In genomic region chr2:22734373-22735045, GRCh38 we compare ENCODE assay signal across 25 cellular contexts.
"Had no signal": no experiment of that assay in that cellular context is flagged by ENCODE, and none has a peak within 500 bp of the region (broad histone marks: within the 10 kb centered on the region; RNA-seq: fewer than 3 reads in every experiment).

No MANE protein-coding gene starts in this region.

- H3K36me3 Mint-ChIP-seq: naive thymus-derived CD4-positive, alpha-beta T cell; natural killer cell; neural progenitor cell; stimulated activated effector memory CD8-positive, alpha-beta T cell treated with anti-CD3 and anti-CD28 coated beads, Interleukin-12 subunit alpha, Interleukin-12 subunit beta, amount 100 ng/mL, for 72 hours; stimulated activated naive B cell treated with anti-CD40 and anti-IgM and Interleukin-4, amounts not matched to agents 10 μg/mL and 1 μg/mL and 100 μg/mL, for 72 hours; type B pancreatic cell had no signal

- H2AFZ ChIP-seq: neural progenitor cell had no signal

- H3K4me1 ChIP-seq: neural progenitor cell, psoas muscle, right lobe of liver, stomach, tibial artery, transverse colon, upper lobe of right lung, uterus had no signal

- H3K27ac Mint-ChIP-seq: naive thymus-derived CD4-positive, alpha-beta T cell; natural killer cell; nephron; neural progenitor cell; stimulated activated effector memory CD8-positive, alpha-beta T cell treated with anti-CD3 and anti-CD28 coated beads, Interleukin-12 subunit alpha, Interleukin-12 subunit beta, amount 100 ng/mL, for 72 hours; stimulated activated naive B cell treated with anti-CD40 and anti-IgM and Interleukin-4, amounts not matched to agents 10 μg/mL and 1 μg/mL and 100 μg/mL, for 72 hours; stimulated activated naive CD8-positive, alpha-beta T cell treated with anti-CD3 and anti-CD28 coated beads, Interleukin-15, Interleukin-2, amounts not matched to agents 100 ng/mL and 50 ng/mL, for 24 hours; type B pancreatic cell had no signal

- DNase-seq: naive thymus-derived CD4-positive, alpha-beta T cell; natural killer cell; occipital lobe; ovary; psoas muscle; right cardiac atrium; right lobe of liver; sigmoid colon; small intestine; stimulated activated CD4-positive, alpha-beta T cell treated with anti-CD3 and anti-CD28 coated beads, Interleukin-15, amount 100 ng/mL, for 24 hours; stimulated activated CD4-positive, alpha-beta T cell treated with anti-CD3 and anti-CD28 coated beads, Interleukin-2, amount 100 ng/mL, for 24 hours; stimulated activated CD4-positive, alpha-beta T cell treated with anti-CD3 and anti-CD28 coated beads, Interleukin-2, amount 100 ng/mL, for 48 hours; stimulated activated CD4-positive, alpha-beta T cell treated with anti-CD3 and anti-CD28 coated beads, Interleukin-4, amount 100 ng/mL, for 24 hours; stimulated activated naive B cell treated with anti-CD40 and anti-IgM and Interleukin-4, amounts not matched to agents 10 μg/mL and 1 μg/mL and 100 μg/mL, for 72 hours; stimulated activated naive CD4-positive, alpha-beta T cell treated with Interleukin-2 at 50 U/mL for 16 hours; stomach; tibial artery; transverse colon; upper lobe of right lung; uterus had no signal

- H3K9me3 ChIP-seq: ovary, psoas muscle, right lobe of liver, sigmoid colon, tibial artery, transverse colon, upper lobe of right lung, uterus had no signal

- H3K4me3 Mint-ChIP-seq: naive thymus-derived CD4-positive, alpha-beta T cell; natural killer cell; nephron; neural progenitor cell; stimulated activated effector memory CD8-positive, alpha-beta T cell treated with anti-CD3 and anti-CD28 coated beads, Interleukin-12 subunit alpha, Interleukin-12 subunit beta, amount 100 ng/mL, for 72 hours; stimulated activated naive B cell treated with anti-CD40 and anti-IgM and Interleukin-4, amounts not matched to agents 10 μg/mL and 1 μg/mL and 100 μg/mL, for 72 hours; stimulated activated naive CD8-positive, alpha-beta T cell treated with anti-CD3 and anti-CD28 coated beads, Interleukin-15, Interleukin-2, amounts not matched to agents 100 ng/mL and 50 ng/mL, for 24 hours; type B pancreatic cell had no signal

- H3K4me2 ChIP-seq: neural progenitor cell had no signal

- H3K9ac ChIP-seq: neural progenitor cell had no signal

- H3K27me3 Mint-ChIP-seq: stimulated activated naive B cell treated with anti-CD40 and anti-IgM and Interleukin-4, amounts not matched to agents 10 μg/mL and 1 μg/mL and 100 μg/mL, for 72 hours; stimulated activated naive CD8-positive, alpha-beta T cell treated with anti-CD3 and anti-CD28 coated beads, Interleukin-15, Interleukin-2, amounts not matched to agents 100 ng/mL and 50 ng/mL, for 24 hours had no signal

- ATAC-seq: naive thymus-derived CD4-positive, alpha-beta T cell; natural killer cell; psoas muscle; right cardiac atrium; right lobe of liver; stimulated activated effector memory CD8-positive, alpha-beta T cell treated with anti-CD3 and anti-CD28 coated beads, Interleukin-12 subunit alpha, Interleukin-12 subunit beta, amount 100 ng/mL, for 72 hours; stimulated activated naive B cell treated with anti-CD40 and anti-IgM and Interleukin-4, amounts not matched to agents 10 μg/mL and 1 μg/mL and 100 μg/mL, for 72 hours; upper lobe of right lung had no signal

- H3K4me1 Mint-ChIP-seq: naive thymus-derived CD4-positive, alpha-beta T cell; natural killer cell; nephron; neural progenitor cell; stimulated activated effector memory CD8-positive, alpha-beta T cell treated with anti-CD3 and anti-CD28 coated beads, Interleukin-12 subunit alpha, Interleukin-12 subunit beta, amount 100 ng/mL, for 72 hours; stimulated activated naive B cell treated with anti-CD40 and anti-IgM and Interleukin-4, amounts not matched to agents 10 μg/mL and 1 μg/mL and 100 μg/mL, for 72 hours had no signal

- H3K27me3 ChIP-seq: neural progenitor cell, ovary, right lobe of liver, sigmoid colon, stomach, tibial artery, transverse colon, upper lobe of right lung, uterus had no signal

- H3K4me3 ChIP-seq: neural progenitor cell, ovary, psoas muscle, right lobe of liver, sigmoid colon, stomach, tibial artery, transverse colon, upper lobe of right lung, uterus had no signal

- H3K36me3 ChIP-seq: neural progenitor cell, ovary, right lobe of liver, sigmoid colon, stomach, tibial artery, transverse colon, upper lobe of right lung, uterus had no signal

- H3K27ac ChIP-seq: neural progenitor cell, ovary, psoas muscle, right lobe of liver, sigmoid colon, stomach, tibial artery, transverse colon, upper lobe of right lung, uterus had no signal
